In the genomic region with DNA sequence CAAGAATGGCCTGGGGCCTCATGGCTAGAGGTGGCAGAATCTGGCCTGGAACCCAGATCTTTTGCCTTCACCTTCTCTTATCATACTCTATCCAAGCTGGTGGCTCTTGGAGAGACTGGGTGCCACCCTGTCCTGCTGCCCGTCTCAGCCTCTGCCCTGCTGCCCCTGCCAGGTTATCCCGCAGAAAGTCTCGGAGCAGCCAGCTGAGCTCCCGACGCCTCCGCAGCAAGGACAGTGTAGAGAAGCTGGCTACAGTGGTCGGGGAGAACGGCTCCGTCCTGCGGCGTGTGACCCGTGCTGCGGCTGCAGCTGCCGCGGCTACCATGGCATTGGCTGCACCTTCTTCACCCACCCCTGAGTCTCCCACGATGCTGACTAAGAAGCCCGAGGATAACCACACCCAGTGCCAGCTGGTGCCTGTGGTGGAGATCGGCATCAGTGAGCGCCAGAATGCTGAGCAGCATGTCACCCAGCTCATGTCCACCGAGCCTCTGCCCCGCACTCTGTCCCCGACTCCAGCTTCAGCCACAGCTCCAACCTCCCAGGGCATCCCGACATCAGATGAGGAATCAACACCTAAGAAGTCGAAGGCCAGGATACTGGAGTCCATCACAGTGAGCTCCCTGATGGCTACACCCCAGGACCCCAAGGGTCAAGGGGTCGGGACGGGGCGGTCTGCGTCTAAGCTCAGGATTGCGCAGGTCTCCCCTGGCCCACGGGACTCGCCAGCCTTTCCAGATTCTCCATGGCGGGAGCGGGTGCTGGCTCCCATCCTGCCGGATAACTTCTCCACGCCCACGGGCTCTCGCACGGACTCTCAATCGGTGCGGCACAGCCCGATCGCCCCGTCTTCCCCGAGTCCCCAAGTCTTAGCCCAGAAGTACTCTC, we compare ENCODE assay signal across 27 cellular contexts.
"Had no signal": no experiment of that assay in that cellular context is flagged by ENCODE, and none has a peak within 500 bp of the region (broad histone marks: within the 10 kb centered on the region; RNA-seq: fewer than 3 reads in every experiment).

No MANE protein-coding gene starts in this region.

- H2AFZ ChIP-seq: neural progenitor cell had no signal

- ATAC-seq: activated CD8-positive, alpha-beta T cell treated with anti-CD3 and anti-CD28 coated beads, Interleukin-2, amount 10 ng/mL, durations not matched to agents 7 days and 5 days; activated naive CD4-positive, alpha-beta T cell treated with anti-CD3 and anti-CD28 coated beads, Interleukin-2, amount 50 U/mL, for 72 hours; left colon; right lobe of liver; stimulated activated effector memory CD8-positive, alpha-beta T cell treated with anti-CD3 and anti-CD28 coated beads, Interleukin-12 subunit alpha, Interleukin-12 subunit beta, amount 100 ng/mL, for 72 hours; upper lobe of right lung had no signal

- H3K27ac ChIP-seq: adrenal gland, breast epithelium, neural progenitor cell, ovary, right lobe of liver, SJSA1, thoracic aorta, upper lobe of right lung, VCaP had no signal

- H3K9ac ChIP-seq: neural progenitor cell had no signal

- FAIRE-seq: astrocyte, islet of Langerhans had no signal

- H3K4me2 ChIP-seq: neural progenitor cell, smooth muscle cell had no signal

- DNase-seq: activated CD8-positive, alpha-beta memory T cell treated with anti-CD3 and anti-CD28 coated beads, Interleukin-2, amount 50 U/mL, for 4 hours; activated CD8-positive, alpha-beta T cell treated with anti-CD3 and anti-CD28 coated beads, Interleukin-2, amount 10 ng/mL, durations not matched to agents 7 days and 5 days; activated gamma-delta T cell; activated T-cell treated with anti-CD3 and anti-CD28 coated beads, Interleukin-2, amount 50 U/mL, for 48 hours; cerebellar nuclear complex; effector CD8-positive, alpha-beta T cell; hippocampal formation; midbrain; stimulated activated CD4-positive, alpha-beta T cell treated with anti-CD3 and anti-CD28 coated beads, Interleukin-4, amount 100 ng/mL, for 24 hours; SW 1271; T-helper 2 cell; upper lobe of right lung had no signal

- H3K27me3 ChIP-seq: adrenal gland, breast epithelium, neural progenitor cell, ovary, right lobe of liver, SJSA1, upper lobe of right lung had no signal

- H3K4me1 ChIP-seq: breast epithelium had no signal

- H3K9me3 ChIP-seq: adrenal gland, breast epithelium, ovary, right lobe of liver, SJSA1, thoracic aorta, upper lobe of right lung had no signal

- H3K36me3 ChIP-seq: breast epithelium, neural progenitor cell, ovary had no signal

- H3K4me3 ChIP-seq: adrenal gland, breast epithelium, lung, neural progenitor cell, ovary, right lobe of liver, SJSA1, smooth muscle cell, thoracic aorta, upper lobe of right lung had no signal
